In the genomic region with DNA sequence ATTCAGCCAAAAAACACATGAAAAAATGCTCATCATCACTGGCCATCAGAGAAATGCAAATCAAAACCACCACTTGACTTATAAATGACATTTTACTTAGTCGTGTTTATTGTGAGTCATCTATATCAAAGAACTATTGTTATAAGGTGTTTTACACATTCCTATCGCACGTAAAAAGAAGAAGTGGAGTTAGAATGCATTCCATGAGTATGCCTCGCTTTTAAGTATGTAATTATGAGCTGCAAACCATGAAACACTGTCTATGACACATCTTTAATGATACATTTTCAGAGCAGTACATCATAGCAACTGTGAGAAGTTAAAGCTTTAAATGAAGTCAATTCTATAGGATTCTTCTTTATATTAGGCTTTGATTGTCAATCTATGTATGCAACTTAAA, we compare ENCODE assay signal across 22 cellular contexts.
A peak's percentile ranks its signal among the peaks of the same experiment; 100 is the strongest.
DNase-seq lines count a peak whose midpoint lies in the region; ATAC-seq and TF ChIP-seq lines count a peak whose summit lies in the region.
"Had no signal": no experiment of that assay in that cellular context is flagged by ENCODE, and none has a peak within 500 bp of the region (broad histone marks: within the 10 kb centered on the region; RNA-seq: fewer than 3 reads in every experiment).

No MANE protein-coding gene starts in this region.

- POLR2A ChIA-PET in RWPE1 (lab: Yijun Ruan, JAX; ENCODE audit: low non-redundant PET) = no interaction called here

- no peak overlapping the region for H2AFZ ChIP-seq in ACC112 (ENCODE audit: low read length, unreplicated experiment)

- no peak for TF ChIP-seq CTCF in RWPE1 (conservative IDR thresholded peaks at IDR 0.05; ENCODE audit: low read depth)
- no peak for TF ChIP-seq CTCF in foreskin fibroblast (IDR thresholded peaks at IDR 0.05; ENCODE audit: low read depth, low read length)
- TF ChIP-seq CTCF in vagina (IDR thresholded peaks at IDR 0.05) = no peak

- H3K79me2 ChIP-seq in ACC112 (ENCODE audit: control insufficient read depth, insufficient read depth, low read length, unreplicated experiment) = no peaks in the 10 kb centered on the region

- H3K9me3 ChIP-seq in vagina = no peaks in the 10 kb centered on the region
- H3K9me3 ChIP-seq: Peyer's patch, upper lobe of right lung had no signal

- DNase-seq in HPDE6-E6E7 (ENCODE audit: extremely low spot score) = peak; percentile 14
- DNase-seq in RWPE1 (ENCODE audit: low spot score) = peak; percentile 25
- peak; percentile 37 to 51 for DNase-seq in foreskin fibroblast
- DNase-seq in SHP77 (lab: John Stamatoyannopoulos, UW) = no peak
- no peak for DNase-seq in vagina (ENCODE audit: extremely low spot score in 2 of 2)
- DNase-seq: activated CD4-positive, alpha-beta T cell treated with anti-CD3 and anti-CD28 coated beads, Interleukin-2, amount 50 U/mL, for 1 hour; aorta; CD8-positive, alpha-beta T cell; cerebellar nuclear complex; left ventricle myocardium inferior; naive thymus-derived CD4-positive, alpha-beta T cell; NCI-H1417; NCI-H510A treated with DMSO at 0.1 percent for 48 hours; NK-92 treated with Interleukin-12 subunit alpha and Interleukin-12 subunit beta, amount 100 ng/mL, for 24 hours; nucleus accumbens; Peyer's patch; upper lobe of right lung had no signal

- TF ChIP-seq POLR2A in vagina (IDR thresholded peaks at IDR 0.05) = no peak

- intact Hi-C loops in vagina (cut with DNase I) = no loop called here

- no peak for ATAC-seq in GM19351 (IDR thresholded peaks at IDR 0.05; ENCODE audit: unreplicated experiment)
- ATAC-seq in GM21723 (IDR thresholded peaks at IDR 0.05; ENCODE audit: unreplicated experiment) = no peak
- ATAC-seq: CD8-positive, alpha-beta T cell; HCT116; naive thymus-derived CD4-positive, alpha-beta T cell; stimulated activated effector memory CD8-positive, alpha-beta T cell treated with anti-CD3 and anti-CD28 coated beads, Interleukin-12 subunit alpha, Interleukin-12 subunit beta, amount 100 ng/mL, for 72 hours; upper lobe of right lung had no signal

- H3K36me3 ChIP-seq in ACC112 (ENCODE audit: insufficient read depth, low read length) (no peaks in the 10 kb centered on the region), vagina (no peaks in the 10 kb centered on the region)
- H3K36me3 ChIP-seq: left ventricle myocardium inferior, Peyer's patch, upper lobe of right lung had no signal

- CTCF ChIA-PET in RWPE1 (lab: Yijun Ruan, JAX) = no interaction called here

- H3K27ac ChIP-seq in ACC112 (ENCODE audit: low read depth, low read length) = peak overlapping the region; percentile 70
- H3K27ac ChIP-seq in RWPE1 = no peak overlapping the region
- H3K27ac ChIP-seq in vagina = no peak overlapping the region
- H3K27ac ChIP-seq: left ventricle myocardium inferior, Peyer's patch, upper lobe of right lung had no signal

- H3K27me3 ChIP-seq in ACC112 (ENCODE audit: insufficient read depth, low read length) (no peaks in the 10 kb centered on the region), vagina (no peaks in the 10 kb centered on the region)
- H3K27me3 ChIP-seq: Peyer's patch, upper lobe of right lung had no signal

- H3K4me3 ChIP-seq in ACC112 (ENCODE audit: low read depth, low read length) (no peak overlapping the region), foreskin fibroblast (ENCODE audit: low read depth in 1 of 2, low read length in 2 of 2) (no peak overlapping the region), vagina (no peak overlapping the region)
- H3K4me3 ChIP-seq: left ventricle myocardium inferior, Peyer's patch, upper lobe of right lung had no signal

- H3K4me1 ChIP-seq in ACC112 (ENCODE audit: control insufficient read depth, insufficient read depth, low read length, unreplicated experiment) (peaks cover 20% of the 10 kb centered on the region), vagina (no peaks in the 10 kb centered on the region)
- H3K4me1 ChIP-seq: left ventricle myocardium inferior, Peyer's patch, upper lobe of right lung had no signal

Comparison
In these comparisons a context has a peak if more than half of its experiments do, and no peak if none do; other contexts are left out.
1. DNase-seq: peak in HPDE6-E6E7 (single experiment), RWPE1 (single experiment) and foreskin fibroblast (2 of 2); none in SHP77 (0 of 2) and vagina (0 of 2).